ENCODE assay signal across 27 cellular contexts in genomic region chr7:120819861-120820260, GRCh38. TPM values are rescaled to one million over a fixed set of nuclear protein-coding genes. Genes with fewer than 3 reads are reported as not detected.
A peak's percentile ranks its signal among the peaks of the same experiment; 100 is the strongest.
DNase-seq lines count a peak whose midpoint lies in the region; ATAC-seq and TF ChIP-seq lines count a peak whose summit lies in the region.
"Had no signal": no experiment of that assay in that cellular context is flagged by ENCODE, and none has a peak within 500 bp of the region (broad histone marks: within the 10 kb centered on the region; RNA-seq: fewer than 3 reads in every experiment).

No MANE protein-coding gene starts in this region.

- H3K4me3 ChIP-seq in RWPE2 (ENCODE audit: severe bottlenecking) (no peak overlapping the region), body of pancreas (no peak overlapping the region)
- H3K4me3 ChIP-seq: dorsolateral prefrontal cortex, GM23248, MG63, PC-9, SJSA1, transverse colon had no signal

- H3K36me3 ChIP-seq in RWPE2 (ENCODE audit: low read depth) (no peaks in the 10 kb centered on the region), body of pancreas (replicated peaks in 1 of 2; ENCODE audit: insufficient read depth in 1 of 2, low read depth in 2 of 2) (no peaks in the 10 kb centered on the region)
- H3K36me3 ChIP-seq: MG63, SJSA1, transverse colon had no signal

- in situ Hi-C loops in GM13976 (cut with MboI; ENCODE audit: low sequenced_read_pairs, unreplicated experiment) = no loop called here

- ATAC-seq in HG02885 (IDR thresholded peaks at IDR 0.05; ENCODE audit: poor library complexity, unreplicated experiment) (peak; percentile 46), RWPE2 (ENCODE audit: low read depth) (0 out of 3 replicates have a peak, but pooled peaks have one; percentile 17), body of pancreas (no peak)
- ATAC-seq: CD8-positive, alpha-beta T cell; stimulated activated naive CD8-positive, alpha-beta T cell treated with anti-CD3 and anti-CD28 coated beads, Interleukin-15, amount 100 ng/mL, for 72 hours had no signal

- TF ChIP-seq POLR2A in body of pancreas (IDR thresholded peaks at IDR 0.05) = no peak

- TF ChIP-seq CTCF in GM13976 (IDR thresholded peaks at IDR 0.05; ENCODE audit: borderline replicate concordance, control extremely low read depth, extremely low read depth, insufficient read depth, missing control alignments) (peak; percentile 18), RWPE2 (IDR thresholded peaks at IDR 0.05; ENCODE audit: poor library complexity, severe bottlenecking) (no peak), body of pancreas (IDR thresholded peaks at IDR 0.05) (no peak)

- intact Hi-C loops in body of pancreas (cut with DNase I) = no loop called here

- H3K27ac ChIP-seq in RWPE2 (ENCODE audit: poor library complexity, severe bottlenecking) (no peak overlapping the region), body of pancreas (no peak overlapping the region)
- H3K27ac ChIP-seq: dorsolateral prefrontal cortex, epithelial cell of prostate, GM23248, PC-9, SJSA1, transverse colon had no signal

- H3K9me3 ChIP-seq in RWPE2 (ENCODE audit: severe bottlenecking) (no peaks in the 10 kb centered on the region), body of pancreas (no peaks in the 10 kb centered on the region)
- H3K9me3 ChIP-seq: MG63, SJSA1, transverse colon had no signal

- H3K4me1 ChIP-seq in RWPE2 (ENCODE audit: insufficient read depth, poor library complexity, severe bottlenecking) (no peaks in the 10 kb centered on the region), body of pancreas (peaks cover 1% of the 10 kb centered on the region)
- H3K4me1 ChIP-seq: SJSA1 had no signal

- DNase-seq in COR-L47 (lab: John Stamatoyannopoulos, UW) = peak; percentile 70
- DNase-seq in GM13976 (ENCODE audit: low spot score) = no peak
- DNase-seq in RWPE2 (ENCODE audit: low spot score) = no peak
- DNase-seq in body of pancreas = no peak
- no peak for DNase-seq in stimulated activated CD4-positive, alpha-beta T cell treated with anti-CD3 and anti-CD28 coated beads, Interleukin-12 subunit alpha, Interleukin-12 subunit beta, amount 100 ng/mL, for 4 hours
- no peak for DNase-seq in NCI-H1930 (lab: John Stamatoyannopoulos, UW)
- no peak for DNase-seq in mucosa of gallbladder (ENCODE audit: low spot score)
- DNase-seq: activated B cell treated with CpG ODN at 0.5 μM for 24 hours; activated CD4-positive, alpha-beta memory T cell treated with anti-CD3 and anti-CD28 coated beads, Interleukin-2, amount 10 ng/mL, durations not matched to agents 7 days and 5 days; activated naive CD4-positive, alpha-beta T cell treated with anti-CD3 and anti-CD28 coated beads for 36 hours; CD8-positive, alpha-beta T cell; central memory CD4-positive, alpha-beta T cell; dorsolateral prefrontal cortex; foreskin fibroblast; GM23248; kidney glomerular epithelial cell; mesendoderm; MG63; NCI-H2029 treated with DMSO at 0.1 percent for 48 hours; PC-9; stimulated activated CD4-positive, alpha-beta T cell treated with anti-CD3 and anti-CD28 coated beads, Interleukin-2, amount 100 ng/mL, for 24 hours; stimulated activated naive CD8-positive, alpha-beta T cell treated with anti-CD3 and anti-CD28 coated beads, Interleukin-15, amount 100 ng/mL, for 72 hours; transverse colon had no signal

- no peaks in the 10 kb centered on the region for H3K27me3 ChIP-seq in RWPE2 (ENCODE audit: insufficient read depth, poor library complexity, severe bottlenecking)
- no peaks in the 10 kb centered on the region for H3K27me3 ChIP-seq in body of pancreas
- H3K27me3 ChIP-seq: dorsolateral prefrontal cortex, MG63, transverse colon had no signal

RNA-seq across cellular contexts. Expression of gene TSPAN12, which starts 38.1 kb away (rescaled TPM):
- total RNA-seq in body of pancreas = 1 to 10 TPM; 6.9 to 9.9 TPM
- 65.8 TPM for total RNA-seq in mucosa of gallbladder
- total RNA-seq: activated B cell treated with CpG ODN at 0.5 μM for 24 hours; activated CD4-positive, alpha-beta memory T cell treated with anti-CD3 and anti-CD28 coated beads, Interleukin-2, amount 10 ng/mL, durations not matched to agents 7 days and 5 days; activated naive CD4-positive, alpha-beta T cell treated with anti-CD3 and anti-CD28 coated beads for 36 hours; CD8-positive, alpha-beta T cell; T-helper 2 cell treated with Interferon-gamma antibody and Interleukin-4, amounts not matched to agents 100 ng/mL and 5 ng/mL, for 36 hours had no signal
